1 cellular context compared by ENCODE assay signal in the genomic region with DNA sequence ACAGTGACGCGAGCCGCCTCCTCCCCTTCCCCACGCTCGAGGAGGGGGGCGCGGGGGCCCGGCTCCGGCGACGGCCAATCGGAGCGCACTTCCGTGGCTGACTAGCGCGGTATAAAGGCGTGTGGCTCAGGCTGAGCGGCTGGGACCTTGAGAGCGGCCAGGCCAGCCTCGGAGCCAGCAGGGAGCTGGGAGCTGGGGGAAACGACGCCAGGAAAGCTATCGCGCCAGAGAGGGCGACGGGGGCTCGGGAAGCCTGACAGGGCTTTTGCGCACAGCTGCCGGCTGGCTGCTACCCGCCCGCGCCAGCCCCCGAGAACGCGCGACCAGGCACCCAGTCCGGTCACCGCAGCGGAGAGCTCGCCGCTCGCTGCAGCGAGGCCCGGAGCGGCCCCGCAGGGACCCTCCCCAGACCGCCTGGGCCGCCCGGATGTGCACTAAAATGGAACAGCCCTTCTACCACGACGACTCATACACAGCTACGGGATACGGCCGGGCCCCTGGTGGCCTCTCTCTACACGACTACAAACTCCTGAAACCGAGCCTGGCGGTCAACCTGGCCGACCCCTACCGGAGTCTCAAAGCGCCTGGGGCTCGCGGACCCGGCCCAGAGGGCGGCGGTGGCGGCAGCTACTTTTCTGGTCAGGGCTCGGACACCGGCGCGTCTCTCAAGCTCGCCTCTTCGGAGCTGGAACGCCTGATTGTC.
A peak's percentile ranks its signal among the peaks of the same experiment; 100 is the strongest.
TF ChIP-seq lines count a peak whose summit lies in the region.

A gene (plus strand): TSS at position 142 of the 703 bp plus-strand sequence. CDS start 286 bp downstream, at position 428.

TF ChIP-seq in HEK293, 187 proteins besides CTCF, POLR2A, EP300 and RAD21 (continued from another document and continues in another):
- TF ChIP-seq, protein P1, sequence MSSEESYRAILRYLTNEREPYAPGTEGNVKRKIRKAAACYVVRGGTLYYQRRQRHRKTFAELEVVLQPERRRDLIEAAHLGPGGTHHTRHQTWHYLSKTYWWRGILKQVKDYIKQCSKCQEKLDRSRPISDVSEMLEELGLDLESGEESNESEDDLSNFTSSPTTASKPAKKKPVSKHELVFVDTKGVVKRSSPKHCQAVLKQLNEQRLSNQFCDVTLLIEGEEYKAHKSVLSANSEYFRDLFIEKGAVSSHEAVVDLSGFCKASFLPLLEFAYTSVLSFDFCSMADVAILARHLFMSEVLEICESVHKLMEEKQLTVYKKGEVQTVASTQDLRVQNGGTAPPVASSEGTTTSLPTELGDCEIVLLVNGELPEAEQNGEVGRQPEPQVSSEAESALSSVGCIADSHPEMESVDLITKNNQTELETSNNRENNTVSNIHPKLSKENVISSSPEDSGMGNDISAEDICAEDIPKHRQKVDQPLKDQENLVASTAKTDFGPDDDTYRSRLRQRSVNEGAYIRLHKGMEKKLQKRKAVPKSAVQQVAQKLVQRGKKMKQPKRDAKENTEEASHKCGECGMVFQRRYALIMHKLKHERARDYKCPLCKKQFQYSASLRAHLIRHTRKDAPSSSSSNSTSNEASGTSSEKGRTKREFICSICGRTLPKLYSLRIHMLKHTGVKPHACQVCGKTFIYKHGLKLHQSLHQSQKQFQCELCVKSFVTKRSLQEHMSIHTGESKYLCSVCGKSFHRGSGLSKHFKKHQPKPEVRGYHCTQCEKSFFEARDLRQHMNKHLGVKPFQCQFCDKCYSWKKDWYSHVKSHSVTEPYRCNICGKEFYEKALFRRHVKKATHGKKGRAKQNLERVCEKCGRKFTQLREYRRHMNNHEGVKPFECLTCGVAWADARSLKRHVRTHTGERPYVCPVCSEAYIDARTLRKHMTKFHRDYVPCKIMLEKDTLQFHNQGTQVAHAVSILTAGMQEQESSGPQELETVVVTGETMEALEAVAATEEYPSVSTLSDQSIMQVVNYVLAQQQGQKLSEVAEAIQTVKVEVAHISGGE (tag by site-specific recombination; conservative IDR thresholded peaks at IDR 0.05; ENCODE audit: low read depth) = peak; percentile 45; the same call in 1 of the 2 replicates
- no peak for TF ChIP-seq ZNF266 (tag by site-specific recombination; IDR thresholded peaks at IDR 0.05; ENCODE audit: low read depth)
- 0 out of 2 replicates have a peak, but pooled peaks have one; percentile 85 for TF ChIP-seq ZNF660 (tag by site-specific recombination; IDR thresholded peaks at IDR 0.05)
- TF ChIP-seq ZNF248 (tag by site-specific recombination; IDR thresholded peaks at IDR 0.05) = no peak
- TF ChIP-seq, protein P2, sequence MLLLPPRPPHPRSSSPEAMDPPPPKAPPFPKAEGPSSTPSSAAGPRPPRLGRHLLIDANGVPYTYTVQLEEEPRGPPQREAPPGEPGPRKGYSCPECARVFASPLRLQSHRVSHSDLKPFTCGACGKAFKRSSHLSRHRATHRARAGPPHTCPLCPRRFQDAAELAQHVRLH (tag by site-specific recombination; IDR thresholded peaks at IDR 0.05) = 0 out of 2 replicates have a peak, but pooled peaks have one; percentile 35
- TF ChIP-seq, protein P3, sequence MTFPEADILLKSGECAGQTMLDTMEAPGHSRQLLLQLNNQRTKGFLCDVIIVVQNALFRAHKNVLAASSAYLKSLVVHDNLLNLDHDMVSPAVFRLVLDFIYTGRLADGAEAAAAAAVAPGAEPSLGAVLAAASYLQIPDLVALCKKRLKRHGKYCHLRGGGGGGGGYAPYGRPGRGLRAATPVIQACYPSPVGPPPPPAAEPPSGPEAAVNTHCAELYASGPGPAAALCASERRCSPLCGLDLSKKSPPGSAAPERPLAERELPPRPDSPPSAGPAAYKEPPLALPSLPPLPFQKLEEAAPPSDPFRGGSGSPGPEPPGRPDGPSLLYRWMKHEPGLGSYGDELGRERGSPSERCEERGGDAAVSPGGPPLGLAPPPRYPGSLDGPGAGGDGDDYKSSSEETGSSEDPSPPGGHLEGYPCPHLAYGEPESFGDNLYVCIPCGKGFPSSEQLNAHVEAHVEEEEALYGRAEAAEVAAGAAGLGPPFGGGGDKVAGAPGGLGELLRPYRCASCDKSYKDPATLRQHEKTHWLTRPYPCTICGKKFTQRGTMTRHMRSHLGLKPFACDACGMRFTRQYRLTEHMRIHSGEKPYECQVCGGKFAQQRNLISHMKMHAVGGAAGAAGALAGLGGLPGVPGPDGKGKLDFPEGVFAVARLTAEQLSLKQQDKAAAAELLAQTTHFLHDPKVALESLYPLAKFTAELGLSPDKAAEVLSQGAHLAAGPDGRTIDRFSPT (tag by site-specific recombination; IDR thresholded peaks at IDR 0.05) = no peak
- peak; percentile 91 for TF ChIP-seq SP2 (tag by site-specific recombination; IDR thresholded peaks at IDR 0.05)
- TF ChIP-seq, protein P4, sequence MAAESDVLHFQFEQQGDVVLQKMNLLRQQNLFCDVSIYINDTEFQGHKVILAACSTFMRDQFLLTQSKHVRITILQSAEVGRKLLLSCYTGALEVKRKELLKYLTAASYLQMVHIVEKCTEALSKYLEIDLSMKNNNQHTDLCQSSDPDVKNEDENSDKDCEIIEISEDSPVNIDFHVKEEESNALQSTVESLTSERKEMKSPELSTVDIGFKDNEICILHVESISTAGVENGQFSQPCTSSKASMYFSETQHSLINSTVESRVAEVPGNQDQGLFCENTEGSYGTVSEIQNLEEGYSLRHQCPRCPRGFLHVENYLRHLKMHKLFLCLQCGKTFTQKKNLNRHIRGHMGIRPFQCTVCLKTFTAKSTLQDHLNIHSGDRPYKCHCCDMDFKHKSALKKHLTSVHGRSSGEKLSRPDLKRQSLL (tag by site-specific recombination; IDR thresholded peaks at IDR 0.05) = peak; percentile 54; the same call in 1 of the 2 replicates
- TF ChIP-seq GFI1B (tag by site-specific recombination; IDR thresholded peaks at IDR 0.05) = no peak
- TF ChIP-seq, protein P5, sequence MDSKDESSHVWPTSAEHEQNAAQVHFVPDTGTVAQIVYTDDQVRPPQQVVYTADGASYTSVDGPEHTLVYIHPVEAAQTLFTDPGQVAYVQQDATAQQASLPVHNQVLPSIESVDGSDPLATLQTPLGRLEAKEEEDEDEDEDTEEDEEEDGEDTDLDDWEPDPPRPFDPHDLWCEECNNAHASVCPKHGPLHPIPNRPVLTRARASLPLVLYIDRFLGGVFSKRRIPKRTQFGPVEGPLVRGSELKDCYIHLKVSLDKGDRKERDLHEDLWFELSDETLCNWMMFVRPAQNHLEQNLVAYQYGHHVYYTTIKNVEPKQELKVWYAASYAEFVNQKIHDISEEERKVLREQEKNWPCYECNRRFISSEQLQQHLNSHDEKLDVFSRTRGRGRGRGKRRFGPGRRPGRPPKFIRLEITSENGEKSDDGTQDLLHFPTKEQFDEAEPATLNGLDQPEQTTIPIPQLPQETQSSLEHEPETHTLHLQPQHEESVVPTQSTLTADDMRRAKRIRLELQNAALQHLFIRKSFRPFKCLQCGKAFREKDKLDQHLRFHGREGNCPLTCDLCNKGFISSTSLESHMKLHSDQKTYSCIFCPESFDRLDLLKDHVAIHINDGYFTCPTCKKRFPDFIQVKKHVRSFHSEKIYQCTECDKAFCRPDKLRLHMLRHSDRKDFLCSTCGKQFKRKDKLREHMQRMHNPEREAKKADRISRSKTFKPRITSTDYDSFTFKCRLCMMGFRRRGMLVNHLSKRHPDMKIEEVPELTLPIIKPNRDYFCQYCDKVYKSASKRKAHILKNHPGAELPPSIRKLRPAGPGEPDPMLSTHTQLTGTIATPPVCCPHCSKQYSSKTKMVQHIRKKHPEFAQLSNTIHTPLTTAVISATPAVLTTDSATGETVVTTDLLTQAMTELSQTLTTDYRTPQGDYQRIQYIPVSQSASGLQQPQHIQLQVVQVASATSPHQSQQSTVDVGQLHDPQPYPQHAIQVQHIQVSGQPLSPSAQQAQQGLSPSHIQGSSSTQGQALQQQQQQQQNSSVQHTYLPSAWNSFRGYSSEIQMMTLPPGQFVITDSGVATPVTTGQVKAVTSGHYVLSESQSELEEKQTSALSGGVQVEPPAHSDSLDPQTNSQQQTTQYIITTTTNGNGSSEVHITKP (tag by site-specific recombination; IDR thresholded peaks at IDR 0.05) = peak; percentile 84
- peak; percentile 87 for TF ChIP-seq ZXDB (tag by site-specific recombination; IDR thresholded peaks at IDR 0.05)
- TF ChIP-seq ZNF768 (tag by site-specific recombination; IDR thresholded peaks at IDR 0.05) = no peak; the same call in 1 of the 2 replicates
- TF ChIP-seq MZF1 (tag by site-specific recombination; IDR thresholded peaks at IDR 0.05; ENCODE audit: borderline replicate concordance) = no peak
- peak; percentile 96 for TF ChIP-seq ZNF335 (tag by site-specific recombination; conservative IDR thresholded peaks at IDR 0.05)
- TF ChIP-seq, protein P6, sequence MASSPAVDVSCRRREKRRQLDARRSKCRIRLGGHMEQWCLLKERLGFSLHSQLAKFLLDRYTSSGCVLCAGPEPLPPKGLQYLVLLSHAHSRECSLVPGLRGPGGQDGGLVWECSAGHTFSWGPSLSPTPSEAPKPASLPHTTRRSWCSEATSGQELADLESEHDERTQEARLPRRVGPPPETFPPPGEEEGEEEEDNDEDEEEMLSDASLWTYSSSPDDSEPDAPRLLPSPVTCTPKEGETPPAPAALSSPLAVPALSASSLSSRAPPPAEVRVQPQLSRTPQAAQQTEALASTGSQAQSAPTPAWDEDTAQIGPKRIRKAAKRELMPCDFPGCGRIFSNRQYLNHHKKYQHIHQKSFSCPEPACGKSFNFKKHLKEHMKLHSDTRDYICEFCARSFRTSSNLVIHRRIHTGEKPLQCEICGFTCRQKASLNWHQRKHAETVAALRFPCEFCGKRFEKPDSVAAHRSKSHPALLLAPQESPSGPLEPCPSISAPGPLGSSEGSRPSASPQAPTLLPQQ (tag by site-specific recombination; IDR thresholded peaks at IDR 0.05) = peak; percentile 87
- TF ChIP-seq, protein P7, sequence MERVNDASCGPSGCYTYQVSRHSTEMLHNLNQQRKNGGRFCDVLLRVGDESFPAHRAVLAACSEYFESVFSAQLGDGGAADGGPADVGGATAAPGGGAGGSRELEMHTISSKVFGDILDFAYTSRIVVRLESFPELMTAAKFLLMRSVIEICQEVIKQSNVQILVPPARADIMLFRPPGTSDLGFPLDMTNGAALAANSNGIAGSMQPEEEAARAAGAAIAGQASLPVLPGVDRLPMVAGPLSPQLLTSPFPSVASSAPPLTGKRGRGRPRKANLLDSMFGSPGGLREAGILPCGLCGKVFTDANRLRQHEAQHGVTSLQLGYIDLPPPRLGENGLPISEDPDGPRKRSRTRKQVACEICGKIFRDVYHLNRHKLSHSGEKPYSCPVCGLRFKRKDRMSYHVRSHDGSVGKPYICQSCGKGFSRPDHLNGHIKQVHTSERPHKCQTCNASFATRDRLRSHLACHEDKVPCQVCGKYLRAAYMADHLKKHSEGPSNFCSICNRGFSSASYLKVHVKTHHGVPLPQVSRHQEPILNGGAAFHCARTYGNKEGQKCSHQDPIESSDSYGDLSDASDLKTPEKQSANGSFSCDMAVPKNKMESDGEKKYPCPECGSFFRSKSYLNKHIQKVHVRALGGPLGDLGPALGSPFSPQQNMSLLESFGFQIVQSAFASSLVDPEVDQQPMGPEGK (tag by site-specific recombination; IDR thresholded peaks at IDR 0.05) = peak; percentile 100
- TF ChIP-seq, protein P8, sequence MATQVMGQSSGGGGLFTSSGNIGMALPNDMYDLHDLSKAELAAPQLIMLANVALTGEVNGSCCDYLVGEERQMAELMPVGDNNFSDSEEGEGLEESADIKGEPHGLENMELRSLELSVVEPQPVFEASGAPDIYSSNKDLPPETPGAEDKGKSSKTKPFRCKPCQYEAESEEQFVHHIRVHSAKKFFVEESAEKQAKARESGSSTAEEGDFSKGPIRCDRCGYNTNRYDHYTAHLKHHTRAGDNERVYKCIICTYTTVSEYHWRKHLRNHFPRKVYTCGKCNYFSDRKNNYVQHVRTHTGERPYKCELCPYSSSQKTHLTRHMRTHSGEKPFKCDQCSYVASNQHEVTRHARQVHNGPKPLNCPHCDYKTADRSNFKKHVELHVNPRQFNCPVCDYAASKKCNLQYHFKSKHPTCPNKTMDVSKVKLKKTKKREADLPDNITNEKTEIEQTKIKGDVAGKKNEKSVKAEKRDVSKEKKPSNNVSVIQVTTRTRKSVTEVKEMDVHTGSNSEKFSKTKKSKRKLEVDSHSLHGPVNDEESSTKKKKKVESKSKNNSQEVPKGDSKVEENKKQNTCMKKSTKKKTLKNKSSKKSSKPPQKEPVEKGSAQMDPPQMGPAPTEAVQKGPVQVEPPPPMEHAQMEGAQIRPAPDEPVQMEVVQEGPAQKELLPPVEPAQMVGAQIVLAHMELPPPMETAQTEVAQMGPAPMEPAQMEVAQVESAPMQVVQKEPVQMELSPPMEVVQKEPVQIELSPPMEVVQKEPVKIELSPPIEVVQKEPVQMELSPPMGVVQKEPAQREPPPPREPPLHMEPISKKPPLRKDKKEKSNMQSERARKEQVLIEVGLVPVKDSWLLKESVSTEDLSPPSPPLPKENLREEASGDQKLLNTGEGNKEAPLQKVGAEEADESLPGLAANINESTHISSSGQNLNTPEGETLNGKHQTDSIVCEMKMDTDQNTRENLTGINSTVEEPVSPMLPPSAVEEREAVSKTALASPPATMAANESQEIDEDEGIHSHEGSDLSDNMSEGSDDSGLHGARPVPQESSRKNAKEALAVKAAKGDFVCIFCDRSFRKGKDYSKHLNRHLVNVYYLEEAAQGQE (tag by site-specific recombination; IDR thresholded peaks at IDR 0.05) = peak; percentile 31; the same call in 1 of the 2 replicates
- no peak for TF ChIP-seq TRIM28 (IDR thresholded peaks at IDR 0.05; ENCODE audit: borderline replicate concordance, low read length)
- TF ChIP-seq SETDB1 (IDR thresholded peaks at IDR 0.05; ENCODE audit: insufficient read length, low read length) = no peak
- TF ChIP-seq, protein P9, sequence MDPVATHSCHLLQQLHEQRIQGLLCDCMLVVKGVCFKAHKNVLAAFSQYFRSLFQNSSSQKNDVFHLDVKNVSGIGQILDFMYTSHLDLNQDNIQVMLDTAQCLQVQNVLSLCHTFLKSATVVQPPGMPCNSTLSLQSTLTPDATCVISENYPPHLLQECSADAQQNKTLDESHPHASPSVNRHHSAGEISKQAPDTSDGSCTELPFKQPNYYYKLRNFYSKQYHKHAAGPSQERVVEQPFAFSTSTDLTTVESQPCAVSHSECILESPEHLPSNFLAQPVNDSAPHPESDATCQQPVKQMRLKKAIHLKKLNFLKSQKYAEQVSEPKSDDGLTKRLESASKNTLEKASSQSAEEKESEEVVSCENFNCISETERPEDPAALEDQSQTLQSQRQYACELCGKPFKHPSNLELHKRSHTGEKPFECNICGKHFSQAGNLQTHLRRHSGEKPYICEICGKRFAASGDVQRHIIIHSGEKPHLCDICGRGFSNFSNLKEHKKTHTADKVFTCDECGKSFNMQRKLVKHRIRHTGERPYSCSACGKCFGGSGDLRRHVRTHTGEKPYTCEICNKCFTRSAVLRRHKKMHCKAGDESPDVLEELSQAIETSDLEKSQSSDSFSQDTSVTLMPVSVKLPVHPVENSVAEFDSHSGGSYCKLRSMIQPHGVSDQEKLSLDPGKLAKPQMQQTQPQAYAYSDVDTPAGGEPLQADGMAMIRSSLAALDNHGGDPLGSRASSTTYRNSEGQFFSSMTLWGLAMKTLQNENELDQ (tag by site-specific recombination; IDR thresholded peaks at IDR 0.05; ENCODE audit: low read depth) = no peak
- no peak for TF ChIP-seq ZNF292 (tag by site-specific recombination; IDR thresholded peaks at IDR 0.05; ENCODE audit: borderline replicate concordance, low read depth)
- peak; percentile 85 for TF ChIP-seq ZNF629 (tag by site-specific recombination; IDR thresholded peaks at IDR 0.05)
- TF ChIP-seq, protein P10, sequence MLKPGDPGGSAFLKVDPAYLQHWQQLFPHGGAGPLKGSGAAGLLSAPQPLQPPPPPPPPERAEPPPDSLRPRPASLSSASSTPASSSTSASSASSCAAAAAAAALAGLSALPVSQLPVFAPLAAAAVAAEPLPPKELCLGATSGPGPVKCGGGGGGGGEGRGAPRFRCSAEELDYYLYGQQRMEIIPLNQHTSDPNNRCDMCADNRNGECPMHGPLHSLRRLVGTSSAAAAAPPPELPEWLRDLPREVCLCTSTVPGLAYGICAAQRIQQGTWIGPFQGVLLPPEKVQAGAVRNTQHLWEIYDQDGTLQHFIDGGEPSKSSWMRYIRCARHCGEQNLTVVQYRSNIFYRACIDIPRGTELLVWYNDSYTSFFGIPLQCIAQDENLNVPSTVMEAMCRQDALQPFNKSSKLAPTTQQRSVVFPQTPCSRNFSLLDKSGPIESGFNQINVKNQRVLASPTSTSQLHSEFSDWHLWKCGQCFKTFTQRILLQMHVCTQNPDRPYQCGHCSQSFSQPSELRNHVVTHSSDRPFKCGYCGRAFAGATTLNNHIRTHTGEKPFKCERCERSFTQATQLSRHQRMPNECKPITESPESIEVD (tag by site-specific recombination; IDR thresholded peaks at IDR 0.05) = no peak
- TF ChIP-seq KLF8 (tag by site-specific recombination; IDR thresholded peaks at IDR 0.05) = peak; percentile 75; the same call in 1 of the 2 replicates
